9 cellular contexts compared by ENCODE assay signal in genomic region chr22:46354176-46354992, GRCh38.
"Had no signal": no experiment of that assay in that cellular context is flagged by ENCODE, and none has a peak within 500 bp of the region (broad histone marks: within the 10 kb centered on the region; RNA-seq: fewer than 3 reads in every experiment).

No MANE protein-coding gene starts in this region.

- H3K4me1 ChIP-seq: breast epithelium, prostate gland had no signal

- H3K27ac Mint-ChIP-seq: activated B cell treated with CpG ODN at 0.5 μM for 24 hours, nephron had no signal

- H3K4me3 ChIP-seq: breast epithelium, dorsolateral prefrontal cortex, prostate gland, suprapubic skin had no signal

- H3K9me3 Mint-ChIP-seq: activated B cell treated with CpG ODN at 0.5 μM for 24 hours; activated naive CD4-positive, alpha-beta T cell treated with anti-CD3 and anti-CD28 coated beads, Interleukin-2, amount 50 U/mL, for 72 hours; nephron had no signal

- H3K27ac ChIP-seq: breast epithelium, prostate gland, suprapubic skin had no signal

- H3K27me3 Mint-ChIP-seq: activated B cell treated with CpG ODN at 0.5 μM for 24 hours had no signal

- H3K4me3 Mint-ChIP-seq: activated B cell treated with CpG ODN at 0.5 μM for 24 hours, immature natural killer cell, nephron had no signal

- DNase-seq: activated B cell treated with CpG ODN at 0.5 μM for 24 hours; activated effector memory CD4-positive, alpha-beta T cell treated with Interleukin-2 at 50 U/mL for 16 hours had no signal

- H3K27me3 ChIP-seq: breast epithelium, dorsolateral prefrontal cortex, suprapubic skin had no signal

- H3K9me3 ChIP-seq: breast epithelium, prostate gland, suprapubic skin had no signal
